In the genomic region with DNA sequence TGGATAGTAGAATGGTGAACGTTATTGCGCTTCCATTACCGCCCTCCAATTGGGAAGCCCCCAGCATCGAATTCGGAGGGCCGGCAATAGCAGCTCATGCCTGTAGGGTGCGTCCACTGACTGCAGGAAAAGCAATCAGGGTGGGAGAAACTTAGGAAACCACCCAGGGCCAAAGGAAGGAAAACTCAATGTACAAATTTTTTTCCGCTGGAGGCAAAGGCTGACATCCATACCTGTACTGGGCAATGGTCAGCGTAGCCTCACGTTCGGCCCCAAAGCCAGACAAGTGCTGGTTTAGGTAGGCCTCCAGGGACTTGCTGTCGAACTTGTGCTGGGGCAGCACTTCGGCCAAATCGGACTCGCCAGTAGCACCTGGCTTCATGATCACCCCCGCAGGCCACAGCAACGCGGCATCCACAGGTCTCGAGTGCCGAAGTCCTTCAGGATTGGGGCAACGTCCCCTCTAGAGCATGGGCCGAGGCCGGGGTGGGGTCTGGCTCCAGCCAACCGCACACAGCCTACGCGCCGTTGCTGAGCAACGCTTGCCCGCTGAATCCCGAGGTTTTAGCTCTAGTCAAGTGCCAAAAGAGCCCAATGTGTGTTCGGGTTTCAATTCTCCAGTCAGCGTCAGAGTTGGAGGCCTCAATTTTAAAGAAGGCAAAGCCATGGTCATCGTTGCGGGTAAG, we compare ENCODE assay signal across 8 cellular contexts. TPM values are rescaled to one million over a fixed set of nuclear protein-coding genes. Genes with fewer than 3 reads are reported as not detected.
DNase-seq lines count a peak whose midpoint lies in the region; ATAC-seq, FAIRE-seq and TF ChIP-seq lines count a peak whose summit lies in the region.

A gene with protein sequence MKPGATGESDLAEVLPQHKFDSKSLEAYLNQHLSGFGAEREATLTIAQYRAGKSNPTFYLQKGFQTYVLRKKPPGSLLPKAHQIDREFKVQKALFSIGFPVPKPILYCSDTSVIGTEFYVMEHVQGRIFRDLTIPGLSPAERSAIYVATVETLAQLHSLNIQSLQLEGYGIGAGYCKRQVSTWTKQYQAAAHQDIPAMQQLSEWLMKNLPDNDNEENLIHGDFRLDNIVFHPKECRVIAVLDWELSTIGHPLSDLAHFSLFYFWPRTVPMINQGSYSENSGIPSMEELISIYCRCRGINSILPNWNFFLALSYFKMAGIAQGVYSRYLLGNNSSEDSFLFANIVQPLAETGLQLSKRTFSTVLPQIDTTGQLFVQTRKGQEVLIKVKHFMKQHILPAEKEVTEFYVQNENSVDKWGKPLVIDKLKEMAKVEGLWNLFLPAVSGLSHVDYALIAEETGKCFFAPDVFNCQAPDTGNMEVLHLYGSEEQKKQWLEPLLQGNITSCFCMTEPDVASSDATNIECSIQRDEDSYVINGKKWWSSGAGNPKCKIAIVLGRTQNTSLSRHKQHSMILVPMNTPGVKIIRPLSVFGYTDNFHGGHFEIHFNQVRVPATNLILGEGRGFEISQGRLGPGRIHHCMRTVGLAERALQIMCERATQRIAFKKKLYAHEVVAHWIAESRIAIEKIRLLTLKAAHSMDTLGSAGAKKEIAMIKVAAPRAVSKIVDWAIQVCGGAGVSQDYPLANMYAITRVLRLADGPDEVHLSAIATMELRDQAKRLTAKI (minus strand): TSS at position 440 of the 686 bp plus-strand sequence. CDS start 58 bp downstream, at position 382.

- FAIRE-seq in A204.1 (lab: Jason Lieb, UNC): peak; percentile 88
- FAIRE-seq in bronchial epithelial cell (lab: Jason Lieb, UNC): no peak

- H3K36me3 ChIP-seq in bronchial epithelial cell (ENCODE audit: control insufficient read depth, insufficient read depth, low read length) (no peaks in the 10 kb centered on the region), iPS-20b (ENCODE audit: insufficient read depth, low read depth, low read length) (no peaks in the 10 kb centered on the region)

- H3K4me1 ChIP-seq in iPS-20b (ENCODE audit: insufficient read depth, low read length): peaks cover 6% of the 10 kb centered on the region; the same call in 1 of the 2 replicates

- intact Hi-C loops in T-helper 2 cell treated with Interferon-gamma antibody and Interleukin-4, amounts not matched to agents 100 ng/mL and 5 ng/mL, for 36 hours (cut with micrococcal nuclease): loop anchor here (1.0 to 5.0 kb wide), 4 partner anchors 63 to 914 kb away; a partner anchor contains a TSS

- DNase-seq in NCI-H1105 (lab: John Stamatoyannopoulos, UW) (peak; percentile 82), bronchial epithelial cell (ENCODE audit: low read depth) (peak; percentile 61), skeletal muscle cell (ENCODE audit: low read depth) (peak; percentile 29)

- H3K9me3 ChIP-seq in iPS-20b (ENCODE audit: insufficient read depth, low read depth, low read length): no peaks in the 10 kb centered on the region

- no peaks in the 10 kb centered on the region for H3K27me3 ChIP-seq in bronchial epithelial cell (ENCODE audit: control insufficient read depth, insufficient read depth, low read length)
- no peaks in the 10 kb centered on the region for H3K27me3 ChIP-seq in iPS-20b (ENCODE audit: insufficient read depth, low read length)

- peak within 1 kb of the TSS; percentile 82 for H3K9ac ChIP-seq in iPS-20b (ENCODE audit: low read depth, low read length)

- peak; percentile 72 for TF ChIP-seq CTCF in GM12874 (IDR thresholded peaks at IDR 0.05; ENCODE audit: insufficient read depth, low read depth, low read length)
- TF ChIP-seq CTCF in bronchial epithelial cell (IDR thresholded peaks at IDR 0.05; ENCODE audit: insufficient read depth, low read length, severe bottlenecking): peak; percentile 52

- ATAC-seq in HG02763 (IDR thresholded peaks at IDR 0.05; ENCODE audit: unreplicated experiment): peak; percentile 57

- H3K4me3 ChIP-seq in bronchial epithelial cell (ENCODE audit: low read depth, low read length): peak within 1 kb of the TSS; percentile 85
- H3K4me3 ChIP-seq in iPS-20b (ENCODE audit: low read length): peak within 1 kb of the TSS; percentile 94
- H3K4me3 ChIP-seq in skeletal muscle cell (ENCODE audit: low read depth, low read length): peak within 1 kb of the TSS; percentile 80

- H3K27ac ChIP-seq in iPS-20b (ENCODE audit: low read length): peak within 1 kb of the TSS; percentile 0

RNA-seq across cellular contexts. Expression of the gene that starts here (rescaled TPM):
- 10.4 and 11.2 TPM in 2 replicates for total RNA-seq in T-helper 2 cell treated with Interferon-gamma antibody and Interleukin-4, amounts not matched to agents 100 ng/mL and 5 ng/mL, for 36 hours
- 27.4 and 39.3 TPM in 2 replicates for total RNA-seq in bronchial epithelial cell

Comparison
In these comparisons a context has a peak if more than half of its experiments do, and no peak if none do; other contexts are left out.
1. Peak in every context shown above with its lines: DNase-seq, ATAC-seq, H3K4me3 ChIP-seq and H3K27ac ChIP-seq.
2. DNase-seq: peak in every context shown above with its lines; median percentile 82 in NCI-H1105; 61 in bronchial epithelial cell; 29 in skeletal muscle cell.